Comparison of ENCODE assay signal across 8 cellular contexts in the genomic region with DNA sequence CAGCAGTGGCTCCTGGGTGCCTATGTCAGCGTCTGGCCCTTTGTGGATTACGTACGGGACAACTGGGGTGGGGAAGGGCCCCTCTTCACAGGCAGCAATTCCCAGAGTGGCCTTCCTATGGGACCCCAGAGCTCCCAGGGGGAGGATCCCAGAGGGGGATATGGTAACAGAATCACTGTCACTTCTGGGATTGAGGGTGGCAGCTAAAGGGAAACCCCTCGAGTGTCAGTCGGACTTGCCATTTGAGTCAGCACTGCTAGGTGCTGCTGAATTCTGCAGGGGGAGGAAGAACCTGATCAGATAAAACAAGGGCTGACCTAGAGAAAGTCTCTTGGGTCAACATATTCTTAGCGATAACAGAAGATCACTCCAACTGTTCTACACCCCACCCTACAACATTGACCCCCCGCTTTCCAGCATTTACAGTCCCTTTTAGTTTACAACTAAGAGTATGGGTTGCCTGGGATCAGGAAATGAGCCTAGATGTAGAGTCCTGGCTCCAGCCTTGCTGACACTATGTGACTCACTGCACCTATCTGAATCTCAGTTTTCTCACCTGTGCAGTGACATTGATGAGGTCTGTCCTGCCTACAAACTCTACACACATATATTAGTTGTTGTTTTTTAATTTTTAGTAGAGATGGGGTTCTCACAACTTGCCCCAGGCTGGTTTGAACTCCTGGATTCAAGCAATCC. TPM values are rescaled to one million over a fixed set of nuclear protein-coding genes. Genes with fewer than 3 reads are reported as not detected.
DNase-seq lines count a peak whose midpoint lies in the region; ATAC-seq and TF ChIP-seq lines count a peak whose summit lies in the region.

No MANE protein-coding gene starts in this region.

- H4K20me1 ChIP-seq in hepatocyte (ENCODE audit: insufficient read depth, poor library complexity, severe bottlenecking): no peaks in the 10 kb centered on the region

- no peaks in the 10 kb centered on the region for H3K36me3 ChIP-seq in HUES6 (ENCODE audit: control insufficient read depth, insufficient read depth, low read length)
- H3K36me3 ChIP-seq in hepatocyte (replicated peaks; ENCODE audit: insufficient read depth, low read depth): no peaks in the 10 kb centered on the region

- TF ChIP-seq CTCF in GM10248 (IDR thresholded peaks at IDR 0.05; ENCODE audit: control extremely low read depth, extremely low read depth, low read depth, missing control alignments) (no peak), hepatocyte (IDR thresholded peaks at IDR 0.05; ENCODE audit: poor library complexity) (no peak)

- CTCF ChIA-PET in GM10248 (lab: Yijun Ruan, JAX): interaction anchor here (0.7 to 3.3 kb wide), 11 partner anchors 9 to 78 kb away, joined by 3 to 18 read pairs (median 3); a partner anchor contains a TSS

- H3K9me3 Mint-ChIP-seq in activated T-helper 17 cell treated with anti-CD3 and anti-CD28 coated beads, Interleukin-2, amount 50 U/mL, for 72 hours: no peaks in the 10 kb centered on the region

- H3K9ac ChIP-seq in HUES6 (ENCODE audit: low read length): peak overlapping the region; percentile 76

- peak overlapping the region; percentile 80 for H3K4me2 ChIP-seq in hepatocyte

- ATAC-seq in GM21447 (IDR thresholded peaks at IDR 0.05; ENCODE audit: unreplicated experiment): peak; percentile 54
- peak; percentile 70 for ATAC-seq in activated T-helper 17 cell treated with anti-CD3 and anti-CD28 coated beads, Interleukin-2, amount 50 U/mL, for 72 hours (replicated peaks)

- H3K27me3 Mint-ChIP-seq in activated T-helper 17 cell treated with anti-CD3 and anti-CD28 coated beads, Interleukin-2, amount 50 U/mL, for 72 hours: no peaks in the 10 kb centered on the region

- no peaks in the 10 kb centered on the region for H3K9me2 ChIP-seq in hepatocyte (replicated peaks; ENCODE audit: insufficient read depth)

- H3K27ac Mint-ChIP-seq in activated T-helper 17 cell treated with anti-CD3 and anti-CD28 coated beads, Interleukin-2, amount 50 U/mL, for 72 hours: peak overlapping the region; percentile 100

- H2AFZ ChIP-seq in hepatocyte: peak overlapping the region; percentile 25

- POLR2A ChIA-PET in GM10248 (lab: Yijun Ruan, JAX): interaction anchor here (0.7 to 3.6 kb wide), 5 partner anchors 11 to 40 kb away, joined by 3 to 50 read pairs (median 3); a partner anchor contains a TSS

- peaks cover 21% of the 10 kb centered on the region for H3K36me3 Mint-ChIP-seq in activated T-helper 17 cell treated with anti-CD3 and anti-CD28 coated beads, Interleukin-2, amount 50 U/mL, for 72 hours (ENCODE audit: low read depth)

- H3K4me1 ChIP-seq in HUES6 (ENCODE audit: control insufficient read depth, insufficient read depth, low read length) (peaks cover 53% of the 10 kb centered on the region), hepatocyte (ENCODE audit: insufficient read depth) (peaks cover 42% of the 10 kb centered on the region)

- H3K27me3 ChIP-seq in HUES6 (ENCODE audit: control insufficient read depth, insufficient read depth, low read length): no peaks in the 10 kb centered on the region
- no peaks in the 10 kb centered on the region for H3K27me3 ChIP-seq in hepatocyte

- H3K27ac ChIP-seq in HUES6 (ENCODE audit: low read depth, low read length) (peak overlapping the region; percentile 94), hepatocyte (peak overlapping the region; percentile 92)

- 5% methylated on average over 7 of the region's 7 CpGs for WGBS in hepatocyte (ENCODE audit: low lambda C conversion rate, missing lambda C conversion rate)

- H3K79me2 ChIP-seq in hepatocyte: no peaks in the 10 kb centered on the region

- DNase-seq in GM10248 (ENCODE audit: extremely low spot score): peak; percentile 73
- peak; percentile 73 for DNase-seq in hepatocyte (ENCODE audit: low spot score)
- peak; percentile 36 for DNase-seq in stimulated activated CD4-positive, alpha-beta T cell treated with anti-CD3 and anti-CD28 coated beads, Interleukin-12 subunit alpha, Interleukin-12 subunit beta, amount 100 ng/mL, for 4 hours
- DNase-seq in NCI-H526 (lab: John Stamatoyannopoulos, UW): no peak
- no peak for DNase-seq in AG20443 (ENCODE audit: low spot score)

- H3K9me3 ChIP-seq in HUES6 (ENCODE audit: control insufficient read depth, insufficient read depth, low read depth, low read length) (no peaks in the 10 kb centered on the region), hepatocyte (ENCODE audit: low read depth) (no peaks in the 10 kb centered on the region)

- H3K4me3 ChIP-seq in HUES6 (ENCODE audit: low read depth, low read length) (peak overlapping the region; percentile 61), hepatocyte (no peak overlapping the region)

- peak overlapping the region; percentile 94 for H3K4me3 Mint-ChIP-seq in activated T-helper 17 cell treated with anti-CD3 and anti-CD28 coated beads, Interleukin-2, amount 50 U/mL, for 72 hours

- peaks cover 38% of the 10 kb centered on the region for H3K4me1 Mint-ChIP-seq in activated T-helper 17 cell treated with anti-CD3 and anti-CD28 coated beads, Interleukin-2, amount 50 U/mL, for 72 hours

RNA-seq across cellular contexts. Expression of a gene that starts 12.3 kb away (rescaled TPM):
- 1,000 to 10,000 TPM in 1 of 2 donors, 100 to 1,000 TPM in 1; 746 to 1,569 TPM for total RNA-seq in activated T-helper 17 cell treated with anti-CD3 and anti-CD28 coated beads, Interleukin-2, amount 50 U/mL, for 72 hours
- total RNA-seq in hepatocyte: 162 and 165 TPM in 2 replicates
- polyA plus RNA-seq in hepatocyte: 189 and 235 TPM in 2 replicates

RNA-seq across cellular contexts. Expression of a gene that starts 45.4 kb away (rescaled TPM):
- total RNA-seq in activated T-helper 17 cell treated with anti-CD3 and anti-CD28 coated beads, Interleukin-2, amount 50 U/mL, for 72 hours: 10 to 100 TPM; 44.0 to 48.6 TPM
- 38.7 and 43.3 TPM in 2 replicates for total RNA-seq in hepatocyte
- 25.2 and 31.8 TPM in 2 replicates for polyA plus RNA-seq in hepatocyte

RNA-seq across cellular contexts. Expression of a gene that starts 45.7 kb away (rescaled TPM):
- 100 to 1,000 TPM in 1 of 2 donors, 10 to 100 TPM in 1; 74.3 to 119 TPM for total RNA-seq in activated T-helper 17 cell treated with anti-CD3 and anti-CD28 coated beads, Interleukin-2, amount 50 U/mL, for 72 hours
- 109 and 117 TPM in 2 replicates for total RNA-seq in hepatocyte
- 118 and 131 TPM in 2 replicates for polyA plus RNA-seq in hepatocyte

Comparison
In these comparisons a context has a peak if more than half of its experiments do, and no peak if none do; other contexts are left out.
1. DNase-seq: peak in GM10248 (single experiment), hepatocyte (single experiment) and stimulated activated CD4-positive, alpha-beta T cell treated with anti-CD3 and anti-CD28 coated beads, Interleukin-12 subunit alpha, Interleukin-12 subunit beta, amount 100 ng/mL, for 4 hours (single experiment); none in NCI-H526 (0 of 2) and AG20443 (single experiment).